In genomic region chr18:42341423-42341822, GRCh38 we compare ENCODE assay signal across 17 cellular contexts.
DNase-seq lines count a peak whose midpoint lies in the region; ATAC-seq and TF ChIP-seq lines count a peak whose summit lies in the region.
"Had no signal": no experiment of that assay in that cellular context is flagged by ENCODE, and none has a peak within 500 bp of the region (broad histone marks: within the 10 kb centered on the region; RNA-seq: fewer than 3 reads in every experiment).

No MANE protein-coding gene starts in this region.

- peak; percentile 60 for DNase-seq in NCI-H446 treated with DMSO at 0.1 percent for 48 hours (lab: John Stamatoyannopoulos, UW)
- DNase-seq in astrocyte of the cerebellum (ENCODE audit: low read depth), result peak; percentile 31
- peak; percentile 50 for DNase-seq in kidney glomerular epithelial cell (lab: John Stamatoyannopoulos, UW)
- DNase-seq in renal cortical epithelial cell (ENCODE audit: low read depth), result peak; percentile 33
- no peak for DNase-seq in stimulated activated CD4-positive, alpha-beta T cell treated with anti-CD3 and anti-CD28 coated beads, Interleukin-2, amount 100 ng/mL, for 24 hours
- no peak for DNase-seq in NCI-H1694 treated with DMSO at 0.1 percent for 48 hours (lab: John Stamatoyannopoulos, UW)
- DNase-seq in activated CD8-positive, alpha-beta memory T cell treated with anti-CD3 and anti-CD28 coated beads, Interleukin-2, amount 50 U/mL, for 48 hours, result no peak
- DNase-seq: ACHN; BE2C; C1 segment of cervical spinal cord; CD4-positive, CD25-positive, alpha-beta regulatory T cell; CD8-positive, alpha-beta memory T cell; COR-L47; GOT3; H9 had no signal

- no peak for TF ChIP-seq CTCF in astrocyte of the cerebellum (IDR thresholded peaks at IDR 0.05; ENCODE audit: low read depth, low read length, missing control alignments)

- H3K4me3 ChIP-seq in astrocyte of the cerebellum (ENCODE audit: low read depth, low read length), result no peak overlapping the region
- H3K4me3 ChIP-seq: K562 had no signal

- in situ Hi-C loops in astrocyte of the cerebellum (cut with HindIII; ENCODE audit: low sequenced_read_pairs), result no loop called here

- no peak for ATAC-seq in GM19035 (IDR thresholded peaks at IDR 0.05; ENCODE audit: unreplicated experiment)
- ATAC-seq: K562 had no signal

Comparison
In these comparisons a context has a peak if more than half of its experiments do, and no peak if none do; other contexts are left out.
1. DNase-seq: peak in NCI-H446 treated with DMSO at 0.1 percent for 48 hours (single experiment), astrocyte of the cerebellum (single experiment), kidney glomerular epithelial cell (single experiment) and renal cortical epithelial cell (single experiment); none in stimulated activated CD4-positive, alpha-beta T cell treated with anti-CD3 and anti-CD28 coated beads, Interleukin-2, amount 100 ng/mL, for 24 hours (0 of 2), NCI-H1694 treated with DMSO at 0.1 percent for 48 hours (single experiment) and activated CD8-positive, alpha-beta memory T cell treated with anti-CD3 and anti-CD28 coated beads, Interleukin-2, amount 50 U/mL, for 48 hours (single experiment).